20 cellular contexts compared by ENCODE assay signal in the genomic region with DNA sequence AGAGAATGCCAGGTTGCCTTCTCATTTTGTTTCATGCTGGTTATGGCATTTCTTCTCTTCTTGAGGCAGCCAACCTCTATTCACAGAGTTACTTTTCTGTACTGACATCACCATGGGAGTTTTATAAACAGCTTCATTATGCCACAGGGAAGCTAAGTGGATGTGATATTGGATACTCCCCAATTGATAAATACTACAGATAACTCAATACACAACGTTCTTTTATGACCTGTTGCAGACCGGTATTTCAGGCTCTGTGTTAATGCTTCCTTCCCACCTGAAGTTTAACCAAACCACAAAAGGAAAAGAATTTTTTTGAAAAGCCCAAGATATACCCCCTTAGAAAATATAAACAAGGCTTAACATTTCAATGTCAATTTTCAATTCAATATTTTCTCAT.
A peak's percentile ranks its signal among the peaks of the same experiment; 100 is the strongest.
DNase-seq lines count a peak whose midpoint lies in the region; ATAC-seq and TF ChIP-seq lines count a peak whose summit lies in the region.
"Had no signal": no experiment of that assay in that cellular context is flagged by ENCODE, and none has a peak within 500 bp of the region (broad histone marks: within the 10 kb centered on the region; RNA-seq: fewer than 3 reads in every experiment).

No MANE protein-coding gene starts in this region.

- ATAC-seq in GM19467 (IDR thresholded peaks at IDR 0.05; ENCODE audit: unreplicated experiment) = no peak
- no peak for ATAC-seq in GM18870 (IDR thresholded peaks at IDR 0.05; ENCODE audit: unreplicated experiment)
- ATAC-seq: GM12878, GM23338 had no signal

- H3K4me3 ChIP-seq in LNCaP clone FGC (ENCODE audit: low read depth, low read length) = no peak overlapping the region
- H3K4me3 ChIP-seq: GM12878, GM23338, SJCRH30 had no signal

- no peak for TF ChIP-seq CTCF in LNCaP clone FGC (IDR thresholded peaks at IDR 0.05; ENCODE audit: control insufficient read depth, extremely low read depth, insufficient read depth)

- peak; percentile 16 for DNase-seq in COLO668 (lab: John Stamatoyannopoulos, UW; ENCODE audit: unreplicated experiment)
- peak; percentile 90 for DNase-seq in LNCaP clone FGC (ENCODE audit: low read depth)
- DNase-seq in NCI-H2107 treated with DMSO at 0.1 percent for 48 hours (lab: John Stamatoyannopoulos, UW; ENCODE audit: unreplicated experiment) = peak; percentile 58
- peak; percentile 2 for DNase-seq in NCI-H69 (lab: John Stamatoyannopoulos, UW)
- DNase-seq in nucleus accumbens (lab: John Stamatoyannopoulos, UW) = no peak
- no peak for DNase-seq in NCI-H1930 (lab: John Stamatoyannopoulos, UW)
- DNase-seq: DMS79 treated with DMSO at 0.1 percent for 48 hours, HCEC 1CT, IMR-90, MV-4-11, NCI-H1694, NCI-H2081 treated with DMSO at 0.1 percent for 48 hours, NCI-H226, OCI-M1, SJCRH30, T-helper 1 cell had no signal

Comparison
In these comparisons a context has a peak if more than half of its experiments do, and no peak if none do; other contexts are left out.
1. DNase-seq: peak in COLO668 (single experiment), LNCaP clone FGC (single experiment), NCI-H2107 treated with DMSO at 0.1 percent for 48 hours (single experiment) and NCI-H69 (single experiment); none in nucleus accumbens (0 of 56) and NCI-H1930 (0 of 2).